ENCODE assay signal across 17 cellular contexts in the genomic region with DNA sequence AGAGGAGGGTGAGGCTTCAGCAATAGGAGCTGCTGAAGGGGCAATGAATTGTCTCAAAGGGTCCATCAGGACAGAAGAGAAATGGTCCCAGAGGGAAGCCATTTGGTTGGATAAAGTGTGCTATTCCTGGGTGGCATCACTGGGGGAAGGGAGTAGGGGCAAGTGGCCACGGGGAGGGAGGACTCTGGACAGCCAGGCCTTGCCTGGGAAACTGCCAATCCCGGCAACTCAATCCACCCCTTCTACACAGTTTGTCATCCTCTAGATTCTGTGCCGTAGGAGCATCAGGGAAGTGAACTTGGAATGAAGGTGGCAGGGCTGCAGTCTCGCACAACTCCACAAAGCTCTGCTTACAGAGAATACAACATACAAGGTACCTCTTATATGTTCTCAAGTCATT. TPM values are rescaled to one million over a fixed set of nuclear protein-coding genes. Genes with fewer than 3 reads are reported as not detected.
A peak's percentile ranks its signal among the peaks of the same experiment; 100 is the strongest.
DNase-seq lines count a peak whose midpoint lies in the region; ATAC-seq and TF ChIP-seq lines count a peak whose summit lies in the region.
"Had no signal": no experiment of that assay in that cellular context is flagged by ENCODE, and none has a peak within 500 bp of the region (broad histone marks: within the 10 kb centered on the region; RNA-seq: fewer than 3 reads in every experiment).

No MANE protein-coding gene starts in this region.

- no peak overlapping the region for H3K4me3 Mint-ChIP-seq in activated CD8-positive, alpha-beta T cell treated with anti-CD3 and anti-CD28 coated beads, Interleukin-2, amount 10 ng/mL, durations not matched to agents 7 days and 5 days
- no peak overlapping the region for H3K4me3 Mint-ChIP-seq in activated CD8-positive, alpha-beta T cell treated with anti-CD3 and anti-CD28 coated beads for 36 hours
- H3K4me3 Mint-ChIP-seq in CD8-positive, alpha-beta T cell = no peak overlapping the region
- no peak overlapping the region for H3K4me3 Mint-ChIP-seq in effector memory CD8-positive, alpha-beta T cell
- H3K4me3 Mint-ChIP-seq in stimulated activated effector memory CD8-positive, alpha-beta T cell treated with anti-CD3 and anti-CD28 coated beads, Interleukin-12 subunit alpha, Interleukin-12 subunit beta, amount 100 ng/mL, for 72 hours = no peak overlapping the region
- H3K4me3 Mint-ChIP-seq: H9 had no signal

- H3K36me3 Mint-ChIP-seq in activated CD8-positive, alpha-beta T cell treated with anti-CD3 and anti-CD28 coated beads, Interleukin-2, amount 10 ng/mL, durations not matched to agents 7 days and 5 days (ENCODE audit: low read depth) = peaks cover 45% of the 10 kb centered on the region
- H3K36me3 Mint-ChIP-seq in activated CD8-positive, alpha-beta T cell treated with anti-CD3 and anti-CD28 coated beads for 36 hours (ENCODE audit: low read depth) = peaks cover 3% of the 10 kb centered on the region
- H3K36me3 Mint-ChIP-seq in CD8-positive, alpha-beta T cell = no peaks in the 10 kb centered on the region
- H3K36me3 Mint-ChIP-seq in effector memory CD8-positive, alpha-beta T cell (ENCODE audit: insufficient read depth) = peaks cover 3% of the 10 kb centered on the region
- peaks cover 7% of the 10 kb centered on the region for H3K36me3 Mint-ChIP-seq in stimulated activated effector memory CD8-positive, alpha-beta T cell treated with anti-CD3 and anti-CD28 coated beads, Interleukin-12 subunit alpha, Interleukin-12 subunit beta, amount 100 ng/mL, for 72 hours

- no peak overlapping the region for H3K4me3 ChIP-seq in CD8-positive, alpha-beta T cell (ENCODE audit: low read depth, low read length)
- H3K4me3 ChIP-seq in right atrium auricular region = no peak overlapping the region

- H3K27me3 ChIP-seq in CD8-positive, alpha-beta T cell (ENCODE audit: insufficient read depth, low read length) = no peaks in the 10 kb centered on the region
- no peaks in the 10 kb centered on the region for H3K27me3 ChIP-seq in right atrium auricular region

- TF ChIP-seq CTCF in activated CD8-positive, alpha-beta T cell treated with anti-CD3 and anti-CD28 coated beads for 36 hours (IDR thresholded peaks at IDR 0.05) = no peak
- no peak for TF ChIP-seq CTCF in CD8-positive, alpha-beta T cell (IDR thresholded peaks at IDR 0.05)
- no peak for TF ChIP-seq CTCF in right atrium auricular region (IDR thresholded peaks at IDR 0.05)

- H3K27me3 Mint-ChIP-seq in activated CD8-positive, alpha-beta T cell treated with anti-CD3 and anti-CD28 coated beads, Interleukin-2, amount 10 ng/mL, durations not matched to agents 7 days and 5 days (ENCODE audit: low read depth) = no peaks in the 10 kb centered on the region
- no peaks in the 10 kb centered on the region for H3K27me3 Mint-ChIP-seq in activated CD8-positive, alpha-beta T cell treated with anti-CD3 and anti-CD28 coated beads for 36 hours
- H3K27me3 Mint-ChIP-seq in CD8-positive, alpha-beta T cell (ENCODE audit: low read depth) = no peaks in the 10 kb centered on the region
- no peaks in the 10 kb centered on the region for H3K27me3 Mint-ChIP-seq in effector memory CD8-positive, alpha-beta T cell

- DNase-seq in activated CD8-positive, alpha-beta T cell treated with anti-CD3 and anti-CD28 coated beads, Interleukin-2, amount 10 ng/mL, durations not matched to agents 7 days and 5 days = no peak
- DNase-seq in activated CD8-positive, alpha-beta T cell treated with anti-CD3 and anti-CD28 coated beads for 36 hours = no peak
- no peak for DNase-seq in CD8-positive, alpha-beta T cell
- DNase-seq in effector memory CD8-positive, alpha-beta T cell = no peak
- DNase-seq in stimulated activated effector memory CD8-positive, alpha-beta T cell treated with anti-CD3 and anti-CD28 coated beads, Interleukin-12 subunit alpha, Interleukin-12 subunit beta, amount 100 ng/mL, for 72 hours (ENCODE audit: low spot score in 2 of 2) = no peak
- DNase-seq in NCI-H1436 (lab: John Stamatoyannopoulos, UW) (no peak), right atrium auricular region (ENCODE audit: low spot score) (no peak)
- DNase-seq: 8988T, DMS79 treated with DMSO at 0.1 percent for 48 hours, H9, KBM-7, NCI-H187 treated with DMSO at 0.1 percent for 48 hours, NCI-H345, NCI-H524 treated with DMSO at 0.1 percent for 48 hours, SHP77 had no signal

- POLR2A ChIA-PET in activated CD8-positive, alpha-beta T cell treated with anti-CD3 and anti-CD28 coated beads, Interleukin-2, amount 10 ng/mL, durations not matched to agents 7 days and 5 days (lab: Charles Lee) = interaction anchor here (0.6 to 1.5 kb wide), 2 partner anchors 12 to 18 kb away, joined by 3 to 4 read pairs; no protein-coding TSS in a partner anchor
- POLR2A ChIA-PET in activated CD8-positive, alpha-beta T cell treated with anti-CD3 and anti-CD28 coated beads for 36 hours (lab: Charles Lee) = interaction anchor here (0.9 to 2.4 kb wide), 4 partner anchors 10 to 51 kb away, joined by 3 to 7 read pairs (median 4); no protein-coding TSS in a partner anchor
- POLR2A ChIA-PET in CD8-positive, alpha-beta T cell (lab: Charles Lee) = interaction anchor here (1.3 to 1.8 kb wide), 2 partner anchors 23 to 62 kb away, joined by 4 to 8 read pairs; no protein-coding TSS in a partner anchor

- intact Hi-C loops in activated CD8-positive, alpha-beta T cell treated with anti-CD3 and anti-CD28 coated beads for 36 hours (cut with micrococcal nuclease) = no loop called here
- intact Hi-C loops in CD8-positive, alpha-beta T cell (cut with DNase I, micrococcal nuclease) = no loop called here

- H3K36me3 ChIP-seq in CD8-positive, alpha-beta T cell (ENCODE audit: insufficient read depth, low read length) = no peaks in the 10 kb centered on the region
- no peaks in the 10 kb centered on the region for H3K36me3 ChIP-seq in right atrium auricular region

- H3K4me1 ChIP-seq in CD8-positive, alpha-beta T cell (ENCODE audit: insufficient read depth, low read length) = peaks cover 44% of the 10 kb centered on the region
- no peaks in the 10 kb centered on the region for H3K4me1 ChIP-seq in right atrium auricular region

- no peak for ATAC-seq in activated CD8-positive, alpha-beta T cell treated with anti-CD3 and anti-CD28 coated beads, Interleukin-2, amount 10 ng/mL, durations not matched to agents 7 days and 5 days
- ATAC-seq in activated CD8-positive, alpha-beta T cell treated with anti-CD3 and anti-CD28 coated beads for 36 hours = no peak
- no peak for ATAC-seq in CD8-positive, alpha-beta T cell
- no peak for ATAC-seq in effector memory CD8-positive, alpha-beta T cell (replicated peaks)
- no peak for ATAC-seq in stimulated activated effector memory CD8-positive, alpha-beta T cell treated with anti-CD3 and anti-CD28 coated beads, Interleukin-12 subunit alpha, Interleukin-12 subunit beta, amount 100 ng/mL, for 72 hours
- ATAC-seq in activated CD4-positive, CD25-positive, alpha-beta regulatory T cell treated with anti-CD3 and anti-CD28 coated beads, Interleukin-2, amount 50 U/mL, for 24 hours = no peak
- ATAC-seq: HepG2 had no signal

- H3K9me3 Mint-ChIP-seq in activated CD8-positive, alpha-beta T cell treated with anti-CD3 and anti-CD28 coated beads, Interleukin-2, amount 10 ng/mL, durations not matched to agents 7 days and 5 days (ENCODE audit: insufficient read depth) = no peaks in the 10 kb centered on the region
- H3K9me3 Mint-ChIP-seq in activated CD8-positive, alpha-beta T cell treated with anti-CD3 and anti-CD28 coated beads for 36 hours = peaks cover 4% of the 10 kb centered on the region
- no peaks in the 10 kb centered on the region for H3K9me3 Mint-ChIP-seq in CD8-positive, alpha-beta T cell
- no peaks in the 10 kb centered on the region for H3K9me3 Mint-ChIP-seq in effector memory CD8-positive, alpha-beta T cell
- no peaks in the 10 kb centered on the region for H3K9me3 Mint-ChIP-seq in stimulated activated effector memory CD8-positive, alpha-beta T cell treated with anti-CD3 and anti-CD28 coated beads, Interleukin-12 subunit alpha, Interleukin-12 subunit beta, amount 100 ng/mL, for 72 hours

- no peak overlapping the region for H3K27ac ChIP-seq in CD8-positive, alpha-beta T cell (ENCODE audit: low read depth, low read length)
- H3K27ac ChIP-seq in right atrium auricular region = no peak overlapping the region

- peak overlapping the region; percentile 23 for H3K27ac Mint-ChIP-seq in activated CD8-positive, alpha-beta T cell treated with anti-CD3 and anti-CD28 coated beads, Interleukin-2, amount 10 ng/mL, durations not matched to agents 7 days and 5 days
- no peak overlapping the region for H3K27ac Mint-ChIP-seq in activated CD8-positive, alpha-beta T cell treated with anti-CD3 and anti-CD28 coated beads for 36 hours
- H3K27ac Mint-ChIP-seq in CD8-positive, alpha-beta T cell = peak overlapping the region; percentile 13
- peak overlapping the region; percentile 25 to 87 for H3K27ac Mint-ChIP-seq in effector memory CD8-positive, alpha-beta T cell
- H3K27ac Mint-ChIP-seq in stimulated activated effector memory CD8-positive, alpha-beta T cell treated with anti-CD3 and anti-CD28 coated beads, Interleukin-12 subunit alpha, Interleukin-12 subunit beta, amount 100 ng/mL, for 72 hours = peak overlapping the region; percentile 86

- CTCF ChIA-PET in activated CD8-positive, alpha-beta T cell treated with anti-CD3 and anti-CD28 coated beads, Interleukin-2, amount 10 ng/mL, durations not matched to agents 7 days and 5 days (lab: Charles Lee) = interaction anchor here (1.3 to 11.2 kb wide), 8 partner anchors 11 to 139 kb away, joined by 3 to 433 read pairs (median 8); a partner anchor contains a TSS
- CTCF ChIA-PET in activated CD8-positive, alpha-beta T cell treated with anti-CD3 and anti-CD28 coated beads for 36 hours (lab: Charles Lee) = interaction anchor here (0.8 to 7.2 kb wide), 6 partner anchors 10 to 140 kb away, joined by 3 to 186 read pairs (median 98); a partner anchor contains a TSS
- CTCF ChIA-PET in CD8-positive, alpha-beta T cell (lab: Charles Lee) = interaction anchor here (0.8 to 10.9 kb wide), 7 partner anchors 14 to 140 kb away, joined by 5 to 320 read pairs (median 10); a partner anchor contains a TSS

- H3K4me1 Mint-ChIP-seq in activated CD8-positive, alpha-beta T cell treated with anti-CD3 and anti-CD28 coated beads, Interleukin-2, amount 10 ng/mL, durations not matched to agents 7 days and 5 days (ENCODE audit: low read depth) = peaks cover 66% of the 10 kb centered on the region
- H3K4me1 Mint-ChIP-seq in activated CD8-positive, alpha-beta T cell treated with anti-CD3 and anti-CD28 coated beads for 36 hours (ENCODE audit: low read depth) = peaks cover 64% of the 10 kb centered on the region
- H3K4me1 Mint-ChIP-seq in CD8-positive, alpha-beta T cell (ENCODE audit: low read depth) = peaks cover 76% of the 10 kb centered on the region
- H3K4me1 Mint-ChIP-seq in effector memory CD8-positive, alpha-beta T cell (ENCODE audit: low read depth in 2 of 2) = peaks cover 41 to 59% of the 10 kb centered on the region in 2 donors
- H3K4me1 Mint-ChIP-seq in stimulated activated effector memory CD8-positive, alpha-beta T cell treated with anti-CD3 and anti-CD28 coated beads, Interleukin-12 subunit alpha, Interleukin-12 subunit beta, amount 100 ng/mL, for 72 hours = peaks cover 63% of the 10 kb centered on the region

- H3K9me3 ChIP-seq in CD8-positive, alpha-beta T cell (ENCODE audit: low read length) = no peaks in the 10 kb centered on the region
- H3K9me3 ChIP-seq in right atrium auricular region = no peaks in the 10 kb centered on the region

RNA-seq across cellular contexts. Expression of a gene that starts 59.5 kb away (rescaled TPM):
- 100 to 1,000 TPM; 154 to 156 TPM for total RNA-seq in activated CD8-positive, alpha-beta T cell treated with anti-CD3 and anti-CD28 coated beads, Interleukin-2, amount 10 ng/mL, durations not matched to agents 7 days and 5 days
- total RNA-seq in activated CD8-positive, alpha-beta T cell treated with anti-CD3 and anti-CD28 coated beads for 36 hours = 10 to 100 TPM; 88.3 to 96.3 TPM
- total RNA-seq in CD8-positive, alpha-beta T cell = 10 to 100 TPM; 92.5 to 93.2 TPM
- total RNA-seq in right atrium auricular region = 1 to 10 TPM; 2.4 to 7.3 TPM

Comparison
In these comparisons a context has a peak if more than half of its experiments do, and no peak if none do; other contexts are left out.
1. RNA of a gene that starts 59.5 kb away (total RNA-seq): 154 to 156 TPM in activated CD8-positive, alpha-beta T cell treated with anti-CD3 and anti-CD28 coated beads, Interleukin-2, amount 10 ng/mL, durations not matched to agents 7 days and 5 days, 88.3 to 96.3 TPM in activated CD8-positive, alpha-beta T cell treated with anti-CD3 and anti-CD28 coated beads for 36 hours and 92.5 to 93.2 TPM in CD8-positive, alpha-beta T cell; 2.4 to 7.3 TPM in right atrium auricular region; every median in the first group is over 10 times any median in the second.